14 cellular contexts compared by ENCODE assay signal in the genomic region with DNA sequence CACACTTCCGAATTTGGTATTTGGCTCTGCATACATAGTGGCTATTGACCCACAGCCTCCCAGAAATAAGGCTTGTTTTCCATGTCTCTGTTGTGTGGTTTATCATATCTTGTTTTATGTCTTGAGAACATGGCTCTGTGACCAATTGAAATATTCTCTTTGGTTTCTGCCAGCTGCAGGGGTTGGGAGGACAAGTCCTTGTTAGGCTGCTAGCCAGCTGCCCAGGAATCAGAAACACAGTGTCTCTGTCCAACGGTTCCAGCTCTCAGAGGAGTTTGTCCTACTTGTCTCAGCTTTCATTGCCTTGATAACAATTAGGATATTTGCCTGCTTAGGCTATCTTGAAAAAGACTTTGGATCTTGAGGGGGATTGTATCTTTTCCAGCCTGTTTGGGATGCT. TPM values are rescaled to one million over a fixed set of nuclear protein-coding genes. Genes with fewer than 3 reads are reported as not detected.
DNase-seq lines count a peak whose midpoint lies in the region; ATAC-seq and TF ChIP-seq lines count a peak whose summit lies in the region.
"Had no signal": no experiment of that assay in that cellular context is flagged by ENCODE, and none has a peak within 500 bp of the region (broad histone marks: within the 10 kb centered on the region; RNA-seq: fewer than 3 reads in every experiment).

No MANE protein-coding gene starts in this region.

- DNase-seq in SJSA1 (ENCODE audit: low read depth in 1 of 2, low spot score in 2 of 2), result no peak
- peak; percentile 81 for DNase-seq in fibroblast of villous mesenchyme (ENCODE audit: low read depth)
- no peak for DNase-seq in neural crest cell (ENCODE audit: low read depth, low spot score)
- no peak for DNase-seq in C1 segment of cervical spinal cord (lab: John Stamatoyannopoulos, UW)
- no peak for DNase-seq in stimulated activated CD4-positive, alpha-beta T cell treated with anti-CD3 and anti-CD28 coated beads, Interleukin-4, amount 100 ng/mL, for 24 hours
- no peak for DNase-seq in HUDEP-2 (lab: John Stamatoyannopoulos, UW; ENCODE audit: unreplicated experiment in 76 of 76)
- DNase-seq: activated CD4-positive, CD25-positive, alpha-beta regulatory T cell; DND-41 had no signal

- H3K4me3 ChIP-seq in BLaER1 treated with 17β-estradiol and CSF1 and Interleukin-3, amounts not matched to agents 10 nM and 100 nM, result no peak overlapping the region
- H3K4me3 ChIP-seq in SJSA1, result no peak overlapping the region
- H3K4me3 ChIP-seq in fibroblast of villous mesenchyme (ENCODE audit: low read depth, low read length), result no peak overlapping the region
- H3K4me3 ChIP-seq: vagina had no signal

- H3K4me2 ChIP-seq in BLaER1 treated with 17β-estradiol and CSF1 and Interleukin-3, amounts not matched to agents 10 nM and 100 nM, result peak overlapping the region in 6 of 11 experiments; percentile 14 to 51 (median 37); a peak in 9 of 22 replicates

- no peaks in the 10 kb centered on the region for H3K36me3 ChIP-seq in BLaER1 treated with 17β-estradiol and CSF1 and Interleukin-3, amounts not matched to agents 10 nM and 100 nM
- H3K36me3 ChIP-seq in SJSA1, result no peaks in the 10 kb centered on the region
- H3K36me3 ChIP-seq: vagina had no signal

- peak overlapping the region; percentile 38 for H3K27ac Mint-ChIP-seq in neural crest cell (ENCODE audit: unreplicated experiment)

- no peaks in the 10 kb centered on the region for H3K9me3 ChIP-seq in BLaER1 treated with 17β-estradiol and CSF1 and Interleukin-3, amounts not matched to agents 10 nM and 100 nM (replicated peaks in 1 of 11)
- no peaks in the 10 kb centered on the region for H3K9me3 ChIP-seq in SJSA1 (replicated peaks)
- H3K9me3 ChIP-seq: vagina had no signal

- peak overlapping the region in 2 of 11 experiments; percentile 20 to 22; a peak in 1 of 22 replicates for H3K27ac ChIP-seq in BLaER1 treated with 17β-estradiol and CSF1 and Interleukin-3, amounts not matched to agents 10 nM and 100 nM
- peak overlapping the region; percentile 31 for H3K27ac ChIP-seq in SJSA1
- H3K27ac ChIP-seq: HL-60, vagina had no signal

- peaks cover 9% of the 10 kb centered on the region for H3K4me1 Mint-ChIP-seq in neural crest cell

- no peak overlapping the region for H3K9ac ChIP-seq in BLaER1 treated with 17β-estradiol and CSF1 and Interleukin-3, amounts not matched to agents 10 nM and 100 nM

- H3K27me3 ChIP-seq in BLaER1 treated with 17β-estradiol and CSF1 and Interleukin-3, amounts not matched to agents 10 nM and 100 nM, result peaks cover 0 to 3% (median under 1%) of the 10 kb centered on the region in 11 experiments; a peak in 3 of 22 replicates
- no peaks in the 10 kb centered on the region for H3K27me3 ChIP-seq in SJSA1 (replicated peaks)
- H3K27me3 ChIP-seq: vagina had no signal

- H3K27me3 Mint-ChIP-seq in neural crest cell (ENCODE audit: low read depth), result no peaks in the 10 kb centered on the region

- no peaks in the 10 kb centered on the region for H3K9me3 Mint-ChIP-seq in neural crest cell

- no peak overlapping the region for H3K4me3 Mint-ChIP-seq in neural crest cell

- H3K36me3 Mint-ChIP-seq in neural crest cell (ENCODE audit: low read depth), result no peaks in the 10 kb centered on the region

- no peaks in the 10 kb centered on the region for H4K20me1 ChIP-seq in BLaER1 treated with 17β-estradiol and CSF1 and Interleukin-3, amounts not matched to agents 10 nM and 100 nM

- peaks cover 6 to 25% (median 21%) of the 10 kb centered on the region in 10 experiments for H3K4me1 ChIP-seq in BLaER1 treated with 17β-estradiol and CSF1 and Interleukin-3, amounts not matched to agents 10 nM and 100 nM
- H3K4me1 ChIP-seq in SJSA1 (replicated peaks), result peaks cover 12% of the 10 kb centered on the region
- H3K4me1 ChIP-seq: vagina had no signal

- no peak for ATAC-seq in GM18498 (IDR thresholded peaks at IDR 0.05; ENCODE audit: unreplicated experiment)

- TF ChIP-seq CTCF in fibroblast of villous mesenchyme (IDR thresholded peaks at IDR 0.05; ENCODE audit: insufficient read depth, low read depth, low read length) (no peak), neural crest cell (conservative IDR thresholded peaks at IDR 0.05) (no peak)

RNA-seq across cellular contexts. Expression of a gene that starts 6.0 kb away (rescaled TPM):
- total RNA-seq in SJSA1 (2014; rRNA removed; shearing (Covaris generic)), result not detected in 2 replicates
- 0.32 and 2.2 TPM in 2 replicates for total RNA-seq in fibroblast of villous mesenchyme
- total RNA-seq in neural crest cell, result 0.26 and 0.43 TPM in 2 replicates

RNA-seq across cellular contexts. Expression of a gene that starts 7.3 kb away (rescaled TPM):
- not detected in 2 replicates for total RNA-seq in SJSA1 (2014; rRNA removed; shearing (Covaris generic))
- total RNA-seq in fibroblast of villous mesenchyme (not detected in 2 replicates), neural crest cell (not detected in 2 replicates)
- total RNA-seq: lower leg skin, omental fat pad, vagina had no signal

RNA-seq across cellular contexts. Expression of a gene that starts 23.4 kb away (rescaled TPM):
- 0.05 and 0.16 TPM in 2 replicates for total RNA-seq in SJSA1 (2014; rRNA removed; shearing (Covaris generic))
- 1.3 and 3.5 TPM in 2 replicates for total RNA-seq in fibroblast of villous mesenchyme
- 3.4 and 4.5 TPM in 2 replicates for total RNA-seq in neural crest cell

RNA-seq across cellular contexts. Expression of a gene that starts 36.5 kb away (rescaled TPM):
- 49.0 and 51.1 TPM in 2 replicates for total RNA-seq in SJSA1 (2014; rRNA removed; shearing (Covaris generic))
- 21.6 and 22.9 TPM in 2 replicates for total RNA-seq in fibroblast of villous mesenchyme
- 35.4 and 37.0 TPM in 2 replicates for total RNA-seq in neural crest cell

RNA-seq across cellular contexts. Expression of a gene that starts 56.3 kb away (rescaled TPM):
- 15.9 and 21.9 TPM in 2 replicates for total RNA-seq in SJSA1 (2014; rRNA removed; shearing (Covaris generic))
- total RNA-seq in fibroblast of villous mesenchyme (55.1 and 60.9 TPM in 2 replicates), neural crest cell (88.7 and 94.5 TPM in 2 replicates)
